Comparison of ENCODE assay signal across 8 cellular contexts in genomic region chr15:92883643-92884458, GRCh38. TPM values are rescaled to one million over a fixed set of nuclear protein-coding genes. Genes with fewer than 3 reads are reported as not detected.
DNase-seq lines count a peak whose midpoint lies in the region; ATAC-seq and TF ChIP-seq lines count a peak whose summit lies in the region.

No MANE protein-coding gene starts in this region.

- no peak for ATAC-seq in HG03095 (IDR thresholded peaks at IDR 0.05; ENCODE audit: unreplicated experiment)

- H3K9me3 ChIP-seq in liver (ENCODE audit: control insufficient read depth in 4 of 4, low read length in 3 of 4) (no peaks in the 10 kb centered on the region), tibial nerve (no peaks in the 10 kb centered on the region)

- H3K27me3 ChIP-seq in liver (ENCODE audit: control insufficient read depth in 4 of 4, insufficient read depth in 4 of 4, low read length in 3 of 4) (no peaks in the 10 kb centered on the region), tibial nerve (no peaks in the 10 kb centered on the region)

- TF ChIP-seq POLR2A in tibial nerve (IDR thresholded peaks at IDR 0.05): peak in 1 of 2 donors; percentile 8

- H3K9me3 Mint-ChIP-seq in MCF 10A (ENCODE audit: unreplicated experiment): no peaks in the 10 kb centered on the region

- POLR2A ChIA-PET in MCF 10A (lab: Yijun Ruan, JAX): interaction anchor here (4.0 to 19.2 kb wide), 8 partner anchors 11 to 85 kb away, joined by 26 to 1025 read pairs (median 278); partner anchors contain the start of gene CHD2

- TF ChIP-seq CTCF in MCF 10A (IDR thresholded peaks at IDR 0.05; ENCODE audit: unreplicated experiment) (no peak), liver (IDR thresholded peaks at IDR 0.05; ENCODE audit: low read depth, low read length, missing input control) (no peak), tibial nerve (IDR thresholded peaks at IDR 0.05) (no peak)

- H3K4me3 ChIP-seq in liver (ENCODE audit: low read depth in 1 of 3, low read length in 3 of 3) (peak overlapping the region; percentile 85 to 98 (median 95)), tibial nerve (peak overlapping the region; percentile 71 to 95 (median 88))

- H3K4me1 Mint-ChIP-seq in MCF 10A (ENCODE audit: insufficient read depth, unreplicated experiment): peaks cover 29% of the 10 kb centered on the region

- no peaks in the 10 kb centered on the region for H3K27me3 Mint-ChIP-seq in MCF 10A (ENCODE audit: insufficient read depth, unreplicated experiment)

- H3K4me1 ChIP-seq in liver (ENCODE audit: control insufficient read depth in 4 of 4, insufficient read depth in 4 of 4, low read length in 3 of 4) (peaks cover 0 to 35% (median 1%) of the 10 kb centered on the region in 4 donors), tibial nerve (peaks cover 0 to 45% (median 21%) of the 10 kb centered on the region in 4 donors)

- H3K27ac ChIP-seq in liver (ENCODE audit: low read depth in 1 of 2, low read length in 2 of 2) (peak overlapping the region; percentile 100), tibial nerve (peak overlapping the region; percentile 100)

- BruUV-seq in MCF 10A (replicated peaks; lab: Mats Ljungman, UMichigan): TSS peak; percentile 47

- TF ChIP-seq EP300 in tibial nerve (IDR thresholded peaks at IDR 0.05): peak in 1 of 2 donors; percentile 65

- whole genome bisulfite sequencing in liver: under 1% methylated on average over 19 of the region's 19 CpGs
- 0 to 1% methylated on average over 19 of the region's 19 CpGs for whole genome bisulfite sequencing in tibial nerve, 2 donors

- intact Hi-C loops in MCF 10A (cut with micrococcal nuclease): loop anchor here (2.0 kb wide), 2 partner anchors 35 to 63 kb away; no protein-coding TSS in a partner anchor

- peak overlapping the region; percentile 98 to 100 for H3K9ac ChIP-seq in liver (ENCODE audit: low read depth in 1 of 2, low read length in 2 of 2)

- peak overlapping the region; percentile 87 for H3K4me3 Mint-ChIP-seq in MCF 10A (ENCODE audit: unreplicated experiment)

- H3K36me3 ChIP-seq in liver (ENCODE audit: control insufficient read depth in 4 of 4, insufficient read depth in 3 of 4, low read depth in 1 of 4, low read length in 3 of 4) (peaks cover 0 to 22% (median 11%) of the 10 kb centered on the region in 4 donors), tibial nerve (peaks cover 0 to 13% (median 0%) of the 10 kb centered on the region in 3 donors)

- DNase-seq in NCI-H510A treated with DMSO at 0.1 percent for 48 hours (lab: John Stamatoyannopoulos, UW) (peak; percentile 28), NCI-H510A (lab: John Stamatoyannopoulos, UW) (no peak), NCI-H69 (lab: John Stamatoyannopoulos, UW) (peak; percentile 55), MCF 10A (ENCODE audit: unreplicated experiment) (peak; percentile 41), tibial nerve (ENCODE audit: low spot score in 2 of 2) (no peak), NCI-H446 treated with DMSO at 0.1 percent for 48 hours (lab: John Stamatoyannopoulos, UW) (no peak)

- CTCF ChIA-PET in MCF 10A (lab: Yijun Ruan, JAX): interaction anchor here (2.0 to 2.3 kb wide), 2 partner anchors 64 to 74 kb away, joined by 9 to 11 read pairs; no protein-coding TSS in a partner anchor

- H3K36me3 Mint-ChIP-seq in MCF 10A (ENCODE audit: insufficient read depth, unreplicated experiment): peaks cover 62% of the 10 kb centered on the region

- H3K27ac Mint-ChIP-seq in MCF 10A (ENCODE audit: low read depth, unreplicated experiment): peak overlapping the region; percentile 98

- TF ChIP-seq RAD21 in liver (IDR thresholded peaks at IDR 0.05): no peak

TF ChIP-seq in liver, 16 proteins besides CTCF, POLR2A, EP300 and RAD21:
- TF ChIP-seq ATF3 (IDR thresholded peaks at IDR 0.05) (no peak), JUND (IDR thresholded peaks at IDR 0.05) (no peak), FOXA1 (IDR thresholded peaks at IDR 0.05) (no peak), ZBTB33 (IDR thresholded peaks at IDR 0.05) (no peak), GABPA (IDR thresholded peaks at IDR 0.05 in 1 of 2, conservative IDR thresholded peaks at IDR 0.05 in 1 of 2) (no peak), YY1 (IDR thresholded peaks at IDR 0.05) (peak; percentile 90), MAX (IDR thresholded peaks at IDR 0.05) (no peak), SP1 (IDR thresholded peaks at IDR 0.05) (no peak), NR2F2 (IDR thresholded peaks at IDR 0.05) (no peak), FOXA2 (IDR thresholded peaks at IDR 0.05) (no peak), TAF1 (conservative IDR thresholded peaks at IDR 0.05) (peak; percentile 22), RXRA (IDR thresholded peaks at IDR 0.05) (no peak), HNF4A (conservative IDR thresholded peaks at IDR 0.05) (no peak), HNF4G (IDR thresholded peaks at IDR 0.05) (no peak), EGR1 (IDR thresholded peaks at IDR 0.05; ENCODE audit: low read depth in 2 of 2) (no peak), REST (IDR thresholded peaks at IDR 0.05) (no peak)

RNA-seq across cellular contexts. Expression of gene CHD2, which starts 16.3 kb away (rescaled TPM):
- total RNA-seq in MCF 10A (2022): 129 and 148 TPM in 2 replicates
- total RNA-seq in liver: 10 to 100 TPM; 70.5 to 90.2 TPM
- polyA plus RNA-seq in liver: 10 to 100 TPM; 13.9 to 28.3 TPM
- 100 to 1,000 TPM in 2 of 4 donors, 10 to 100 TPM in 2; 96.5 to 133 (median 102) TPM for total RNA-seq in tibial nerve

Comparison
In these comparisons a context has a peak if more than half of its experiments do, and no peak if none do; other contexts are left out.
1. DNase-seq: peak in NCI-H510A treated with DMSO at 0.1 percent for 48 hours (single experiment), NCI-H69 (single experiment) and MCF 10A (single experiment); none in NCI-H510A (single experiment), tibial nerve (0 of 2) and NCI-H446 treated with DMSO at 0.1 percent for 48 hours (single experiment).